18 cellular contexts compared by ENCODE assay signal in the genomic region with DNA sequence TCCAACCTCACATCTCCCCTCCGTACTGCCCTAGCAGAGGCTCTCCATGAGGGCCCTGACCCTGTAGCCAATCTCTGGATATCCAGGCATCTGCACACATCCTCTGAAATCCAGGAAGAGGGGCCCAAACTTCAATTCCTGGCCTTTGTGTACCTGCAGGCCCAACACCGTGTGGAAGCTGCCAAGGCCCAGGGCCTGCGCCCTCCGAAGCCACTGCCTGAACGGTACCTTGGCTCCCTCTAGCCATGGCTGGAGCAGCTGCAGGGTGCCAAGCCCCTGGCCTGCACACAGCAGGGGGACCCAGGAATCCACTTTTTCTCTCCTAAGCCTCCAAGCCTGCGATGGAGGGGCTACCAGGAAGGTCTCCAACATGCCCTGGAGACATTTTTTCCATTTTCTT.
DNase-seq lines count a peak whose midpoint lies in the region; ATAC-seq and TF ChIP-seq lines count a peak whose summit lies in the region.
"Had no signal": no experiment of that assay in that cellular context is flagged by ENCODE, and none has a peak within 500 bp of the region (broad histone marks: within the 10 kb centered on the region; RNA-seq: fewer than 3 reads in every experiment).

No MANE protein-coding gene starts in this region.

- no peak for DNase-seq in AG09309 (ENCODE audit: low read depth)
- peak; percentile 5 for DNase-seq in ELF-1 (ENCODE audit: low read depth, low spot score)
- peak; percentile 1 for DNase-seq in HuH-7 (ENCODE audit: low spot score)
- DNase-seq in WTC11 (ENCODE audit: low spot score): peak; percentile 21
- DNase-seq in sciatic nerve (ENCODE audit: low spot score): no peak
- DNase-seq in HFFc6: no peak
- DNase-seq in naive thymus-derived CD4-positive, alpha-beta T cell: no peak
- DNase-seq in PC-3: no peak
- DNase-seq: AML-193; Caco-2; CD4-positive, CD25-positive, alpha-beta regulatory T cell; DMS153; NCI-H1436; NCI-H2029 treated with DMSO at 0.1 percent for 48 hours; NCI-H510A; NCI-H774; T-cell had no signal

- POLR2A ChIA-PET in WTC11 (lab: Charles Lee): no interaction called here
- POLR2A ChIA-PET in naive thymus-derived CD4-positive, alpha-beta T cell (lab: Charles Lee): no interaction called here
- POLR2A ChIA-PET in PC-3 (lab: Charles Lee; ENCODE audit: unreplicated experiment): no interaction called here

- ATAC-seq in WTC11 (peak; percentile 69), sciatic nerve (no peak), PC-3 (no peak)
- ATAC-seq in naive thymus-derived CD4-positive, alpha-beta T cell: no peak
- ATAC-seq: T-cell had no signal

- no peaks in the 10 kb centered on the region for H3K36me3 ChIP-seq in naive thymus-derived CD4-positive, alpha-beta T cell (ENCODE audit: control insufficient read depth in 2 of 3, insufficient read depth in 3 of 3, low read length in 3 of 3)
- no peaks in the 10 kb centered on the region for H3K36me3 ChIP-seq in PC-3 (ENCODE audit: low read depth, low read length)

- no peak overlapping the region for H3K4me3 ChIP-seq in AG09309 (ENCODE audit: control insufficient read depth, low read depth, low read length)
- H3K4me3 ChIP-seq in naive thymus-derived CD4-positive, alpha-beta T cell (ENCODE audit: low read length): no peak overlapping the region
- no peak overlapping the region for H3K4me3 ChIP-seq in PC-3 (ENCODE audit: low read length)

- H3K4me1 ChIP-seq in naive thymus-derived CD4-positive, alpha-beta T cell (ENCODE audit: control insufficient read depth in 2 of 2, insufficient read depth in 2 of 2, low read length in 2 of 2): no peaks in the 10 kb centered on the region
- no peaks in the 10 kb centered on the region for H3K4me1 ChIP-seq in PC-3 (ENCODE audit: insufficient read depth, low read length)
- H3K4me1 ChIP-seq: Caco-2 had no signal

- TF ChIP-seq CTCF in AG09309 (IDR thresholded peaks at IDR 0.05; ENCODE audit: control insufficient read depth, insufficient read depth, low read depth, low read length, missing control alignments): peak; percentile 20
- no peak for TF ChIP-seq CTCF in WTC11 (IDR thresholded peaks at IDR 0.05)
- TF ChIP-seq CTCF in HFFc6 (IDR thresholded peaks at IDR 0.05): no peak
- TF ChIP-seq CTCF in PC-3 (conservative IDR thresholded peaks at IDR 0.05; ENCODE audit: low read depth, low read length): no peak

- no peak overlapping the region for H3K27ac Mint-ChIP-seq in WTC11
- H3K27ac Mint-ChIP-seq in HFFc6: no peak overlapping the region
- H3K27ac Mint-ChIP-seq in naive thymus-derived CD4-positive, alpha-beta T cell: no peak overlapping the region
- H3K27ac Mint-ChIP-seq: CD4-positive, CD25-positive, alpha-beta regulatory T cell; IgD-negative memory B cell; T-cell had no signal

- H3F3A ChIP-seq in PC-3 (ENCODE audit: low read length, unreplicated experiment): no peaks in the 10 kb centered on the region

- no peak overlapping the region for H3K27ac ChIP-seq in naive thymus-derived CD4-positive, alpha-beta T cell (ENCODE audit: low read depth, low read length)
- H3K27ac ChIP-seq in PC-3 (ENCODE audit: low read length): no peak overlapping the region

- peaks cover 18% of the 10 kb centered on the region for H3K9me3 Mint-ChIP-seq in WTC11
- H3K9me3 Mint-ChIP-seq in HFFc6: peaks cover 14% of the 10 kb centered on the region
- peaks cover 0 to 7% (median 5%) of the 10 kb centered on the region in 11 donors for H3K9me3 Mint-ChIP-seq in naive thymus-derived CD4-positive, alpha-beta T cell

- no peak overlapping the region for H2AFZ ChIP-seq in PC-3 (ENCODE audit: low read length)

- no peaks in the 10 kb centered on the region for H3K9me3 ChIP-seq in naive thymus-derived CD4-positive, alpha-beta T cell (ENCODE audit: control insufficient read depth in 2 of 3, low read length in 3 of 3)
- H3K9me3 ChIP-seq in PC-3 (ENCODE audit: low read length): no peaks in the 10 kb centered on the region
- H3K9me3 ChIP-seq: Caco-2 had no signal

- H3K9me2 ChIP-seq in PC-3 (replicated peaks; ENCODE audit: low read length): no peaks in the 10 kb centered on the region

- H3K9ac ChIP-seq in PC-3 (ENCODE audit: low read length): no peak overlapping the region

- CTCF ChIA-PET in WTC11 (lab: Charles Lee): no interaction called here
- CTCF ChIA-PET in naive thymus-derived CD4-positive, alpha-beta T cell (lab: Charles Lee): no interaction called here
- CTCF ChIA-PET in PC-3 (lab: Charles Lee): no interaction called here

- H3K27me3 ChIP-seq in naive thymus-derived CD4-positive, alpha-beta T cell (ENCODE audit: control insufficient read depth in 2 of 2, insufficient read depth in 2 of 2, low read length in 2 of 2): no peaks in the 10 kb centered on the region
- H3K27me3 ChIP-seq in PC-3 (ENCODE audit: low read length): peaks cover 7% of the 10 kb centered on the region; the same call in 1 of the 2 replicates

- no peaks in the 10 kb centered on the region for H4K20me1 ChIP-seq in PC-3 (ENCODE audit: low read length)

- H3K36me3 Mint-ChIP-seq in WTC11 (no peaks in the 10 kb centered on the region), HFFc6 (ENCODE audit: low read depth) (no peaks in the 10 kb centered on the region)
- peaks cover 0 to 5% (median 0%) of the 10 kb centered on the region in 5 donors for H3K36me3 Mint-ChIP-seq in naive thymus-derived CD4-positive, alpha-beta T cell
- H3K36me3 Mint-ChIP-seq: CD4-positive, CD25-positive, alpha-beta regulatory T cell; IgD-negative memory B cell; T-cell had no signal

- no peak overlapping the region for H3K4me3 Mint-ChIP-seq in WTC11
- H3K4me3 Mint-ChIP-seq in HFFc6: no peak overlapping the region
- no peak overlapping the region for H3K4me3 Mint-ChIP-seq in naive thymus-derived CD4-positive, alpha-beta T cell
- H3K4me3 Mint-ChIP-seq: CD4-positive, CD25-positive, alpha-beta regulatory T cell; IgD-negative memory B cell; T-cell had no signal

- no peaks in the 10 kb centered on the region for H3K27me3 Mint-ChIP-seq in WTC11 (ENCODE audit: low read depth)
- peaks cover 1% of the 10 kb centered on the region; the same call in 1 of the 2 replicates for H3K27me3 Mint-ChIP-seq in HFFc6 (ENCODE audit: insufficient read depth)
- H3K27me3 Mint-ChIP-seq in naive thymus-derived CD4-positive, alpha-beta T cell: peaks cover 0 to 21% (median 7%) of the 10 kb centered on the region in 5 donors
- H3K27me3 Mint-ChIP-seq: CD4-positive, CD25-positive, alpha-beta regulatory T cell; IgD-negative memory B cell had no signal

- H3K79me2 ChIP-seq in PC-3 (ENCODE audit: low read length): no peaks in the 10 kb centered on the region

- H3K4me2 ChIP-seq in PC-3 (ENCODE audit: low read length): no peak overlapping the region

- intact Hi-C loops in sciatic nerve (cut with DNase I) (no loop called here), PC-3 (cut with micrococcal nuclease) (no loop called here)
- intact Hi-C loops in naive thymus-derived CD4-positive, alpha-beta T cell (cut with micrococcal nuclease): no loop called here

- BruUV-seq in PC-3 (replicated peaks; lab: Mats Ljungman, UMichigan): no TSS peak

- H3K4me1 Mint-ChIP-seq in WTC11 (no peaks in the 10 kb centered on the region), HFFc6 (ENCODE audit: low read depth) (no peaks in the 10 kb centered on the region)
- no peaks in the 10 kb centered on the region for H3K4me1 Mint-ChIP-seq in naive thymus-derived CD4-positive, alpha-beta T cell
- H3K4me1 Mint-ChIP-seq: CD4-positive, CD25-positive, alpha-beta regulatory T cell; IgD-negative memory B cell; T-cell had no signal

TF ChIP-seq in WTC11, 78 proteins besides CTCF, POLR2A, EP300 and RAD21 (continues in another document):
- TF ChIP-seq GRHL2 (CRISPR knock-in tag; IDR thresholded peaks at IDR 0.05; ENCODE audit: insufficient replicate concordance, severe bottlenecking): no peak
- no peak for TF ChIP-seq MXD4 (CRISPR knock-in tag; IDR thresholded peaks at IDR 0.05; ENCODE audit: borderline replicate concordance)
- no peak for TF ChIP-seq IRF2 (CRISPR knock-in tag; IDR thresholded peaks at IDR 0.05; ENCODE audit: borderline replicate concordance, low read depth)
- no peak for TF ChIP-seq ATF6 (CRISPR knock-in tag; IDR thresholded peaks at IDR 0.05)
- no peak for TF ChIP-seq FOXK1 (CRISPR knock-in tag; IDR thresholded peaks at IDR 0.05)
- no peak for TF ChIP-seq SP1 (CRISPR knock-in tag; conservative IDR thresholded peaks at IDR 0.05)
- TF ChIP-seq JAZF1 (CRISPR knock-in tag; IDR thresholded peaks at IDR 0.05): no peak
- TF ChIP-seq, protein P1, sequence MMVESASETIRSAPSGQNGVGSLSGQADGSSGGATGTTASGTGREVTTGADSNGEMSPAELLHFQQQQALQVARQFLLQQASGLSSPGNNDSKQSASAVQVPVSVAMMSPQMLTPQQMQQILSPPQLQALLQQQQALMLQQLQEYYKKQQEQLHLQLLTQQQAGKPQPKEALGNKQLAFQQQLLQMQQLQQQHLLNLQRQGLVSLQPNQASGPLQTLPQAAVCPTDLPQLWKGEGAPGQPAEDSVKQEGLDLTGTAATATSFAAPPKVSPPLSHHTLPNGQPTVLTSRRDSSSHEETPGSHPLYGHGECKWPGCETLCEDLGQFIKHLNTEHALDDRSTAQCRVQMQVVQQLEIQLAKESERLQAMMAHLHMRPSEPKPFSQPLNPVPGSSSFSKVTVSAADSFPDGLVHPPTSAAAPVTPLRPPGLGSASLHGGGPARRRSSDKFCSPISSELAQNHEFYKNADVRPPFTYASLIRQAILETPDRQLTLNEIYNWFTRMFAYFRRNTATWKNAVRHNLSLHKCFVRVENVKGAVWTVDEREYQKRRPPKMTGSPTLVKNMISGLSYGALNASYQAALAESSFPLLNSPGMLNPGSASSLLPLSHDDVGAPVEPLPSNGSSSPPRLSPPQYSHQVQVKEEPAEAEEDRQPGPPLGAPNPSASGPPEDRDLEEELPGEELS (CRISPR knock-in tag; IDR thresholded peaks at IDR 0.05): no peak
- TF ChIP-seq ELF4 (CRISPR knock-in tag; IDR thresholded peaks at IDR 0.05; ENCODE audit: low read depth): no peak

Comparison
In these comparisons a context has a peak if more than half of its experiments do, and no peak if none do; other contexts are left out.
1. DNase-seq: peak in ELF-1 (single experiment), HuH-7 (single experiment) and WTC11 (single experiment); none in AG09309 (single experiment), sciatic nerve (single experiment), HFFc6 (single experiment), naive thymus-derived CD4-positive, alpha-beta T cell (0 of 9) and PC-3 (single experiment).